Comparison of ENCODE assay signal across 9 cellular contexts in genomic region chr15:85854345-85855097, GRCh38. TPM values are rescaled to one million over a fixed set of nuclear protein-coding genes. Genes with fewer than 3 reads are reported as not detected.
A peak's percentile ranks its signal among the peaks of the same experiment; 100 is the strongest.
DNase-seq lines count a peak whose midpoint lies in the region; ATAC-seq lines count a peak whose summit lies in the region.
"Had no signal": no experiment of that assay in that cellular context is flagged by ENCODE, and none has a peak within 500 bp of the region (broad histone marks: within the 10 kb centered on the region; RNA-seq: fewer than 3 reads in every experiment).

No MANE protein-coding gene starts in this region.

- CTCF ChIA-PET in CD8-positive, alpha-beta memory T cell (lab: Charles Lee) = interaction anchor here (0.7 to 1.3 kb wide), 5 partner anchors 10 to 125 kb away, joined by 3 to 6 read pairs (median 3); no protein-coding TSS in a partner anchor

- peak in 4 of 5 donors; percentile 28 to 54 (median 46) for DNase-seq in CD8-positive, alpha-beta memory T cell
- DNase-seq in HPDE6-E6E7 (ENCODE audit: extremely low spot score) = peak; percentile 52
- DNase-seq in RKO (ENCODE audit: low spot score) = peak; percentile 56
- DNase-seq in adipocyte (ENCODE audit: low read depth) = peak; percentile 84
- no peak for DNase-seq in left cardiac atrium
- DNase-seq in putamen (ENCODE audit: low spot score) = peak; percentile 48
- DNase-seq in OCI-M2 (lab: John Stamatoyannopoulos, UW; ENCODE audit: unreplicated experiment) = no peak

- no peaks in the 10 kb centered on the region for H3K36me3 ChIP-seq in CD8-positive, alpha-beta memory T cell (ENCODE audit: insufficient read depth, low read length)
- H3K36me3 ChIP-seq in adipocyte (ENCODE audit: control insufficient read depth, insufficient read depth, low read length, severe bottlenecking) = no peaks in the 10 kb centered on the region

- ATAC-seq in GM18907 (IDR thresholded peaks at IDR 0.05; ENCODE audit: unreplicated experiment) (peak; percentile 73), left cardiac atrium (peak; percentile 67 to 68)

- H3K9me3 Mint-ChIP-seq in CD8-positive, alpha-beta memory T cell = no peaks in the 10 kb centered on the region

- POLR2A ChIA-PET in CD8-positive, alpha-beta memory T cell (lab: Charles Lee) = no interaction called here

- no peak overlapping the region for H3K27ac ChIP-seq in CD8-positive, alpha-beta memory T cell (ENCODE audit: low read depth, low read length)

- no peaks in the 10 kb centered on the region for H3K9me3 ChIP-seq in CD8-positive, alpha-beta memory T cell (ENCODE audit: low read length)
- no peaks in the 10 kb centered on the region for H3K9me3 ChIP-seq in adipocyte (ENCODE audit: control insufficient read depth, low read length)

- no peak overlapping the region for H3K4me3 ChIP-seq in CD8-positive, alpha-beta memory T cell (ENCODE audit: low read length)
- H3K4me3 ChIP-seq in adipocyte (ENCODE audit: low read length) = no peak overlapping the region

- no peak overlapping the region for H3K4me3 Mint-ChIP-seq in CD8-positive, alpha-beta memory T cell
- H3K4me3 Mint-ChIP-seq: activated naive CD8-positive, alpha-beta T cell had no signal

- H3K27me3 Mint-ChIP-seq in CD8-positive, alpha-beta memory T cell = peaks cover 12 to 46% of the 10 kb centered on the region in 2 donors

- intact Hi-C loops in left cardiac atrium (cut with DNase I) = no loop called here

- H3K4me1 ChIP-seq in CD8-positive, alpha-beta memory T cell (ENCODE audit: insufficient read depth, low read length) = peaks cover 4% of the 10 kb centered on the region
- no peaks in the 10 kb centered on the region for H3K4me1 ChIP-seq in adipocyte (ENCODE audit: control insufficient read depth, insufficient read depth, low read length)

- H3K27ac Mint-ChIP-seq in CD8-positive, alpha-beta memory T cell = no peak overlapping the region
- H3K27ac Mint-ChIP-seq: activated naive CD8-positive, alpha-beta T cell had no signal

- peaks cover 6 to 8% (median 8%) of the 10 kb centered on the region in 3 donors for H3K4me1 Mint-ChIP-seq in CD8-positive, alpha-beta memory T cell

- H3K27me3 ChIP-seq in CD8-positive, alpha-beta memory T cell (ENCODE audit: insufficient read depth, low read length, poor library complexity, severe bottlenecking) = peaks cover 6% of the 10 kb centered on the region
- peaks cover 26% of the 10 kb centered on the region for H3K27me3 ChIP-seq in adipocyte (replicated peaks; ENCODE audit: control insufficient read depth, insufficient read depth, low read length)

- no peak overlapping the region for H3K9ac ChIP-seq in adipocyte (ENCODE audit: low read length)

- no peaks in the 10 kb centered on the region for H3K36me3 Mint-ChIP-seq in CD8-positive, alpha-beta memory T cell
- H3K36me3 Mint-ChIP-seq: activated naive CD8-positive, alpha-beta T cell had no signal

RNA-seq across cellular contexts. Expression of gene KLHL25, which starts 59.8 kb away (rescaled TPM):
- 1 to 10 TPM; 5.1 to 5.4 TPM for total RNA-seq in CD8-positive, alpha-beta memory T cell
- polyA plus RNA-seq in CD8-positive, alpha-beta memory T cell = 0.75 TPM
- 1 to 10 TPM; 5.9 to 7.3 TPM for total RNA-seq in left cardiac atrium

Comparison
In these comparisons a context has a peak if more than half of its experiments do, and no peak if none do; other contexts are left out.
1. DNase-seq: peak in CD8-positive, alpha-beta memory T cell (4 of 5), HPDE6-E6E7 (single experiment), RKO (single experiment), adipocyte (single experiment) and putamen (single experiment); none in left cardiac atrium (single experiment) and OCI-M2 (single experiment).